21 cellular contexts compared by ENCODE assay signal in the genomic region with DNA sequence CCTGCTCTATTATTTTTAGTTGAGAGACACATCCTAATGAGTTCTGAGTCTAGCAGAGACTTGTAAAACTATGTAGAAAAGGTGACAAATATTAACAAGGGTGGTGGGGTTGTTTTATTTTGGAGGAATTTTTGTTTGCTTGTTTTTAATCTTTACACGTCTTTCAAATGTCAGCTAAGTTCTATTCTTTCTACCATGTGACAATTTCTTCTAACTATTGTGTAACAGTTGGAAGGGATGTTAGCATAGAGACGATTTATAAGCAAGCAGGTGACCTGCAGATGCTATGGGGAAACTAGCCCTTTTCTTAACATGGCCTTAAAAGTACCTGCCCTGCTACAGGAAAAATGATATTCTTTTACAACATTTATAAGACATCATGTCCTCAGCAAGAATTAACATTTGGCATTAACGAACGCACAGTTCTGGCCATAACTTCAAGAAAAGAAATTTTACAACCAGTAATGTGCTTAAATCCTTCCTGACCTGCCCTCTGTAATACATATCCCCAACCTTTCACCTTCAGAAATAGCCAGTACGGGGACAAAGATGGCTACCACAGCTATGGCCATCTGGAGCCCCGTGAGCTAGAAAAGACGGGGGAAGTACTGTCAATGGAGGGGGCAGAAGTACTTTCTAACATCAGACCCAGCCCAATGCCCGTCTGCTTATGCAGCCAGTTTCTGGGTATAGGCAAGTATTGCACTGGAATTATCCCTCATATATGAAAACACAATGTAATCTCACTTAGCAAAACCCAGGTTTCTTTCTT.
DNase-seq lines count a peak whose midpoint lies in the region; ATAC-seq, FAIRE-seq and TF ChIP-seq lines count a peak whose summit lies in the region.
"Had no signal": no experiment of that assay in that cellular context is flagged by ENCODE, and none has a peak within 500 bp of the region (broad histone marks: within the 10 kb centered on the region; RNA-seq: fewer than 3 reads in every experiment).

No MANE protein-coding gene starts in this region.

- FAIRE-seq in kidney (lab: Jason Lieb, UNC): no peak
- FAIRE-seq: D721Med, G401.6, GM12891, GM19239, RCC 7860 had no signal

- no peak for TF ChIP-seq RAD21 in IMR-90 (IDR thresholded peaks at IDR 0.05; ENCODE audit: low read length)

- WGBS in IMR-90 (ENCODE audit: extremely low coverage in 2 of 2, insufficient read length in 1 of 2), 2 experiments: no CpG with 5 or more reads among the region's 8 CpGs
- WGBS in tibial nerve, 2 donors: 58 to 63% methylated on average over 8 of the region's 8 CpGs
- WGBS in transverse colon (ENCODE audit: low coverage in 1 of 2), 2 donors: 65% methylated on average over 8 of the region's 8 CpGs

- H3K14ac ChIP-seq in IMR-90 (replicated peaks; ENCODE audit: low read depth, low read length): no peak overlapping the region

- H4K5ac ChIP-seq in IMR-90 (ENCODE audit: low read depth, low read length): no peak overlapping the region

- no peaks in the 10 kb centered on the region for H4K20me1 ChIP-seq in IMR-90 (ENCODE audit: insufficient read depth, low read length)

- in situ Hi-C loops in IMR-90 (cut with MboI; ENCODE audit: low sequenced_read_pairs) (no loop called here), transverse colon (cut with MboI; ENCODE audit: low pct_ligation_motif_present in 1 of 4, low pct_unique_long_range_greater_than_20kb in 1 of 4, low sequenced_read_pairs in 3 of 4) (no loop called here)

- dilution Hi-C loops in IMR-90 (cut with HindIII; ENCODE audit: low sequenced_read_pairs, unreplicated experiment): no loop called here

- H2AK9ac ChIP-seq in IMR-90 (replicated peaks; ENCODE audit: low read depth, low read length, poor library complexity): no peak overlapping the region

- TF ChIP-seq POLR2A in IMR-90 (IDR thresholded peaks at IDR 0.05; ENCODE audit: low read depth, low read length): no peak
- no peak for TF ChIP-seq POLR2A in tibial nerve (IDR thresholded peaks at IDR 0.05)
- TF ChIP-seq POLR2A in transverse colon (IDR thresholded peaks at IDR 0.05): no peak

- H2BK20ac ChIP-seq in IMR-90 (ENCODE audit: low read depth, low read length): no peak overlapping the region

- peak overlapping the region; percentile 35 for H3K18ac ChIP-seq in IMR-90 (ENCODE audit: low read depth, low read length)

- H3K4me3 ChIP-seq in IMR-90 (ENCODE audit: insufficient read depth, low read depth, low read length) (no peak overlapping the region), kidney (ENCODE audit: low read length in 2 of 2) (peak overlapping the region in 1 of 2 donors; percentile 2), parathyroid adenoma (ENCODE audit: low read depth, low read length) (no peak overlapping the region), tibial nerve (no peak overlapping the region), transverse colon (no peak overlapping the region)

- intact Hi-C loops in IMR-90 (cut with micrococcal nuclease) (no loop called here), kidney (cut with DNase I) (no loop called here), transverse colon (cut with DNase I; ENCODE audit: low total_unique reads) (no loop called here)

- H4K8ac ChIP-seq in IMR-90 (ENCODE audit: low read depth in 2 of 2, low read length in 2 of 2): no peak overlapping the region

- H3K4me2 ChIP-seq in IMR-90 (ENCODE audit: low read depth, low read length) (peak overlapping the region; percentile 56; the same call in 1 of the 2 replicates), parathyroid adenoma (ENCODE audit: low read length) (peak overlapping the region; percentile 57)

- H3K79me2 ChIP-seq in parathyroid adenoma: no peaks in the 10 kb centered on the region

- CTCF ChIA-PET in IMR-90 (lab: Yijun Ruan, JAX): interaction anchor here (0.7 kb wide), 1 partner anchor 38 kb away, joined by 3 read pairs; no protein-coding TSS in a partner anchor

- H2BK15ac ChIP-seq in IMR-90 (ENCODE audit: low read depth, low read length): no peak overlapping the region

- no peaks in the 10 kb centered on the region for H3K36me3 ChIP-seq in IMR-90 (ENCODE audit: control insufficient read depth, insufficient read depth, low read length)
- no peaks in the 10 kb centered on the region for H3K36me3 ChIP-seq in kidney (ENCODE audit: control insufficient read depth in 1 of 2, insufficient read depth in 2 of 2, low read length in 2 of 2)
- H3K36me3 ChIP-seq in parathyroid adenoma (ENCODE audit: control insufficient read depth, insufficient read depth, low read length): no peaks in the 10 kb centered on the region
- H3K36me3 ChIP-seq in tibial nerve: peaks cover 0 to 17% (median 0%) of the 10 kb centered on the region in 3 donors
- H3K36me3 ChIP-seq in transverse colon: no peaks in the 10 kb centered on the region

- H2BK5ac ChIP-seq in IMR-90 (ENCODE audit: low read depth, low read length, poor library complexity, severe bottlenecking): no peak overlapping the region

- no peak overlapping the region for H3K23ac ChIP-seq in IMR-90 (ENCODE audit: low read depth, low read length)

- H3K9me3 ChIP-seq in IMR-90 (ENCODE audit: control insufficient read depth, insufficient read depth, low read length) (no peaks in the 10 kb centered on the region), kidney (ENCODE audit: control insufficient read depth in 1 of 2, low read length in 2 of 2) (no peaks in the 10 kb centered on the region), parathyroid adenoma (ENCODE audit: control insufficient read depth, low read length) (no peaks in the 10 kb centered on the region), tibial nerve (no peaks in the 10 kb centered on the region), transverse colon (no peaks in the 10 kb centered on the region)

- no peak for TF ChIP-seq CTCF in IMR-90 (conservative IDR thresholded peaks at IDR 0.05; ENCODE audit: low read depth, low read length)
- no peak for TF ChIP-seq CTCF in kidney (IDR thresholded peaks at IDR 0.05; ENCODE audit: borderline replicate concordance, extremely low read depth, insufficient read depth)
- TF ChIP-seq CTCF in parathyroid adenoma (IDR thresholded peaks at IDR 0.05): no peak
- no peak for TF ChIP-seq CTCF in tibial nerve (IDR thresholded peaks at IDR 0.05)
- no peak for TF ChIP-seq CTCF in transverse colon (IDR thresholded peaks at IDR 0.05)

- H2AK5ac ChIP-seq in IMR-90 (ENCODE audit: low read depth, low read length): no peak overlapping the region

- BruUV-seq in IMR-90 (replicated peaks; lab: Mats Ljungman, UMichigan): no TSS peak

- no peaks in the 10 kb centered on the region for H3K9me1 ChIP-seq in IMR-90 (ENCODE audit: insufficient read depth, low read length)

- no peak for ATAC-seq in IMR-90 (ENCODE audit: low read depth)

- POLR2A ChIA-PET in IMR-90 (lab: Charles Lee; ENCODE audit: unreplicated experiment): no interaction called here

- H3K79me1 ChIP-seq in IMR-90 (ENCODE audit: low read depth in 1 of 2, low read length in 2 of 2): peaks cover 0 to 3% of the 10 kb centered on the region in 2 experiments; a peak in 1 of 4 replicates

- H2BK120ac ChIP-seq in IMR-90 (ENCODE audit: low read depth, low read length): no peak overlapping the region

- peaks cover 14% of the 10 kb centered on the region for H3K4me1 ChIP-seq in IMR-90 (ENCODE audit: control insufficient read depth, insufficient read depth, low read length)
- peaks cover 18 to 45% of the 10 kb centered on the region in 2 donors for H3K4me1 ChIP-seq in kidney (ENCODE audit: control insufficient read depth in 1 of 2, insufficient read depth in 1 of 2, low read depth in 1 of 2, low read length in 2 of 2)
- H3K4me1 ChIP-seq in parathyroid adenoma: peaks cover 7% of the 10 kb centered on the region
- H3K4me1 ChIP-seq in tibial nerve: peaks cover 0 to 42% (median 14%) of the 10 kb centered on the region in 4 donors
- peaks cover 0 to 11% (median 2%) of the 10 kb centered on the region in 4 donors for H3K4me1 ChIP-seq in transverse colon

- no peak overlapping the region for H3K4ac ChIP-seq in IMR-90 (ENCODE audit: low read depth, low read length)

- DNase-seq in IMR-90 (no peak), kidney (no peak), tibial nerve (ENCODE audit: low spot score in 2 of 2) (no peak), SHP77 (lab: John Stamatoyannopoulos, UW) (no peak), transverse colon (no peak), NCI-H1417 (lab: John Stamatoyannopoulos, UW) (no peak)
- no peak for DNase-seq in activated CD4-positive, alpha-beta T cell treated with anti-CD3 and anti-CD28 coated beads for 1 hour
- DNase-seq: ACHN; CD4-positive, alpha-beta T cell; DMS79 treated with DMSO at 0.1 percent for 48 hours; HCEC 1CT; NCI-H2107; NCI-H446; NCI-H82; SHP77 treated with DMSO at 0.1 percent for 48 hours had no signal

- no peak overlapping the region for H3K56ac ChIP-seq in IMR-90 (ENCODE audit: extremely low read depth, insufficient read depth, low read length)

- no peak overlapping the region for H3K9ac ChIP-seq in IMR-90 (ENCODE audit: low read depth, low read length)
- H3K9ac ChIP-seq in kidney (ENCODE audit: low read length in 2 of 2): peak overlapping the region in 1 of 2 donors; percentile 14
- no peak overlapping the region for H3K9ac ChIP-seq in parathyroid adenoma

- TF ChIP-seq EP300 in tibial nerve (IDR thresholded peaks at IDR 0.05) (peak in 1 of 2 donors; percentile 49), transverse colon (IDR thresholded peaks at IDR 0.05; ENCODE audit: low read depth) (no peak)

- H2AFZ ChIP-seq in IMR-90 (replicated peaks; ENCODE audit: low read length, poor library complexity) (no peak overlapping the region), parathyroid adenoma (peak overlapping the region; percentile 25)

- H4K91ac ChIP-seq in IMR-90 (ENCODE audit: insufficient read depth, low read depth, low read length): no peak overlapping the region

- H3K27ac ChIP-seq in IMR-90 (ENCODE audit: insufficient read depth, low read length) (no peak overlapping the region), kidney (ENCODE audit: low read depth in 2 of 2, low read length in 2 of 2) (peak overlapping the region; percentile 64 to 87), parathyroid adenoma (no peak overlapping the region), tibial nerve (peak overlapping the region; percentile 16 to 75 (median 40)), transverse colon (peak overlapping the region in 2 of 4 donors; percentile 8 to 37)

- H3K27me3 ChIP-seq in IMR-90 (ENCODE audit: control insufficient read depth, insufficient read depth, low read length) (no peaks in the 10 kb centered on the region), parathyroid adenoma (ENCODE audit: control insufficient read depth, insufficient read depth, low read length) (no peaks in the 10 kb centered on the region), tibial nerve (no peaks in the 10 kb centered on the region), transverse colon (no peaks in the 10 kb centered on the region)

TF ChIP-seq in IMR-90, 13 proteins besides CTCF, POLR2A, EP300 and RAD21:
- TF ChIP-seq CEBPB (IDR thresholded peaks at IDR 0.05; ENCODE audit: low read depth, low read length) (peak; percentile 77), MAZ (IDR thresholded peaks at IDR 0.05; ENCODE audit: borderline replicate concordance, low read depth, low read length) (no peak), CHD1 (IDR thresholded peaks at IDR 0.05; ENCODE audit: low read depth, low read length) (no peak), MXI1 (IDR thresholded peaks at IDR 0.05; ENCODE audit: borderline replicate concordance, low read depth, low read length) (no peak)

Comparison
In these comparisons a context has a peak if more than half of its experiments do, and no peak if none do; other contexts are left out.
1. H3K27ac ChIP-seq: peak in kidney (2 of 2) and tibial nerve (4 of 4); none in IMR-90 (single experiment) and parathyroid adenoma (single experiment).